9 cellular contexts compared by ENCODE assay signal in the genomic region with DNA sequence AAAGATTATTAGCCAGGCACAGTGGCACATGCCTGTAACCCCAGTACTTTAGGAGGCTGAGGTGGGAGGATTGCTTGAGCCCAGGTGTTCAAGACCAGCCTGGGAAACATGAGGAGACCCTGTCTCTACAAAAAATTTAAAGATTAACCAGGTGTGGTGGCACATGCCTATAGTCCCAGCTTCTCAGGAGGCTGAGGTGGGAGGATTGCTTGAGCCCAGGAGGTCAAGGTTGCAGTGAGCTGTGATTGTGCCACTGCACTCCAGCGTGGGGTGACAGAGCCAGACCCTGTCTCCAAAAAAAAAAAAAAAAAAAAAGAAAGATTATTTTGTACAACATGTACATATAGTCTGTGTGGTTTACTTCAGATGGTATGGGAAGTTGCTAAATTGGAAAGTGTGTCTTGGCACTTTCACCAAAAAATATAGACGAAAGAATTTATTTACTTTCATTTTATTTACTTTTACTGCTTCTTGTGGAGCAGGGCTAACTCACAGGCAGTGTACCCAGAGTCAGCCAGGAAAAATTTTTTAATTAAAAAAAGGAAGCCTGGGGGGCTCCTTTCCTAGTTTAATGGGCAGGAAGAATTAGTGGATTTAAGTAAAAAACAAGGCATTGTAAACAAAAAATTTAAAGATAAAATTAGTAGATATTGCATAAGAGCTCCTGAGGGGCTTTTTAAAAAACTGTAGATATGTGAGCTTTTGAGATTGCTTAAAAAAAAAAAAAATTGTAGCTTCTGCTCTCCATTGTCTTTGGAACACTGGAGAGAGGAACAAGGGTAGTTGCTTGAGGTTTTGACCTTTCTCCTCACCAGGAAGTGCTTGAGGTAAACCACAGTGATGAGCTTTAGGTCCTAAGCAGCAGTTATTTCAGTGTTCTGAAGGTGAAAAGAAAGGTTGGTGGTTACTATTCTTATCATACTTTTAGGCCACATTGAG. TPM values are rescaled to one million over a fixed set of nuclear protein-coding genes. Genes with fewer than 3 reads are reported as not detected.
DNase-seq lines count a peak whose midpoint lies in the region; ATAC-seq, FAIRE-seq and TF ChIP-seq lines count a peak whose summit lies in the region.
"Had no signal": no experiment of that assay in that cellular context is flagged by ENCODE, and none has a peak within 500 bp of the region (broad histone marks: within the 10 kb centered on the region; RNA-seq: fewer than 3 reads in every experiment).

No MANE protein-coding gene starts in this region.

- H3K9me3 Mint-ChIP-seq in activated CD4-positive, alpha-beta memory T cell treated with anti-CD3 and anti-CD28 coated beads for 36 hours: no peaks in the 10 kb centered on the region

- H3K4me3 Mint-ChIP-seq in activated CD4-positive, alpha-beta memory T cell treated with anti-CD3 and anti-CD28 coated beads for 36 hours: no peak overlapping the region

- H3K4me3 ChIP-seq in A549: no peak overlapping the region
- H3K4me3 ChIP-seq: right lobe of liver had no signal

- TF ChIP-seq RAD21 in A549 (conservative IDR thresholded peaks at IDR 0.05 in 1 of 2, IDR thresholded peaks at IDR 0.05 in 1 of 2): no peak

- H3K27ac ChIP-seq in A549: peak overlapping the region; percentile 1 to 37; a peak in 3 of 6 replicates
- H3K27ac ChIP-seq: right lobe of liver had no signal

- no peak for TF ChIP-seq CTCF in A549 (IDR thresholded peaks at IDR 0.05)

- TF ChIP-seq EP300 in A549 (IDR thresholded peaks at IDR 0.05): no peak

- 38% methylated on average over 2 of the region's 2 CpGs for WGBS in A549 (ENCODE audit: missing lambda C conversion rate)

- H3K4me1 Mint-ChIP-seq in activated CD4-positive, alpha-beta memory T cell treated with anti-CD3 and anti-CD28 coated beads for 36 hours (ENCODE audit: low read depth): peaks cover 36% of the 10 kb centered on the region

- ATAC-seq in A549 (no peak; a peak in 2 of 6 replicates), GM19025 (IDR thresholded peaks at IDR 0.05; ENCODE audit: low read depth, unreplicated experiment) (peak; percentile 89), HG03139 (IDR thresholded peaks at IDR 0.05; ENCODE audit: unreplicated experiment) (peak; percentile 93)

- DNase-seq in A549 (ENCODE audit: low read depth in 1 of 2, low spot score in 1 of 2) (no peak), NCI-H1930 (lab: John Stamatoyannopoulos, UW) (no peak), NCI-H2171 treated with DMSO at 0.1 percent for 48 hours (lab: John Stamatoyannopoulos, UW) (no peak)
- DNase-seq in activated CD4-positive, alpha-beta memory T cell treated with anti-CD3 and anti-CD28 coated beads for 36 hours: no peak
- no peak for DNase-seq in stimulated activated CD4-positive, alpha-beta T cell treated with anti-CD3 and anti-CD28 coated beads, Interleukin-15, amount 100 ng/mL, for 24 hours
- no peak for DNase-seq in activated CD8-positive, alpha-beta memory T cell treated with anti-CD3 and anti-CD28 coated beads, Interleukin-2, amount 50 U/mL, for 48 hours
- DNase-seq: right lobe of liver had no signal

- POLR2A ChIA-PET in A549 (lab: Yijun Ruan, JAX): interaction anchor here (0.6 kb wide), 1 partner anchor 42 kb away, joined by 3 read pairs; no protein-coding TSS in a partner anchor
- POLR2A ChIA-PET in activated CD4-positive, alpha-beta memory T cell treated with anti-CD3 and anti-CD28 coated beads for 36 hours (lab: Charles Lee): interaction anchor here (0.6 kb wide), 1 partner anchor 339 kb away, joined by 5 read pairs; no protein-coding TSS in a partner anchor

- CTCF ChIA-PET in A549 (lab: Yijun Ruan, JAX): no interaction called here
- CTCF ChIA-PET in activated CD4-positive, alpha-beta memory T cell treated with anti-CD3 and anti-CD28 coated beads for 36 hours (lab: Charles Lee): interaction anchor here (0.7 to 1.7 kb wide), 4 partner anchors 22 to 234 kb away, joined by 3 to 6 read pairs (median 4); no protein-coding TSS in a partner anchor

- no peaks in the 10 kb centered on the region for H3K27me3 Mint-ChIP-seq in activated CD4-positive, alpha-beta memory T cell treated with anti-CD3 and anti-CD28 coated beads for 36 hours

- H3K4me1 ChIP-seq in A549: peaks cover 15% of the 10 kb centered on the region

- intact Hi-C loops in activated CD4-positive, alpha-beta memory T cell treated with anti-CD3 and anti-CD28 coated beads for 36 hours (cut with micrococcal nuclease): loop anchor here (2.0 kb wide), 2 partner anchors 27 to 45 kb away; partner anchors contain the start of gene VDAC2

- peak overlapping the region; percentile 31 for H3K4me2 ChIP-seq in A549

- no peak for TF ChIP-seq POLR2A in A549 (IDR thresholded peaks at IDR 0.05; ENCODE audit: low read length)

- peak overlapping the region; percentile 84 for H3K27ac Mint-ChIP-seq in activated CD4-positive, alpha-beta memory T cell treated with anti-CD3 and anti-CD28 coated beads for 36 hours

- no peaks in the 10 kb centered on the region for H3K9me3 ChIP-seq in A549
- H3K9me3 ChIP-seq: right lobe of liver had no signal

- H3K36me3 Mint-ChIP-seq in activated CD4-positive, alpha-beta memory T cell treated with anti-CD3 and anti-CD28 coated beads for 36 hours: peaks cover 13% of the 10 kb centered on the region

- FAIRE-seq in A549 (lab: Jason Lieb, UNC): no peak

TF ChIP-seq in A549, 52 proteins besides CTCF, POLR2A, EP300 and RAD21:
- TF ChIP-seq CBX2 (IDR thresholded peaks at IDR 0.05; ENCODE audit: borderline replicate concordance, low read depth): no peak

RNA-seq across cellular contexts. Expression of gene VDAC2, which starts 44.6 kb away (rescaled TPM):
- polyA plus RNA-seq in A549 (2011; rRNA removed): 262 and 285 TPM in 2 replicates
- polyA plus RNA-seq in A549 (2012; cell fraction: cytosol; rRNA removed): 127 and 130 TPM in 2 replicates
- 60.2 and 94.6 TPM in 2 replicates for polyA plus RNA-seq in A549 (2012; cell fraction: nucleus; rRNA removed)
- 273 to 292 TPM (median 276 TPM) in 3 replicates for polyA plus RNA-seq in A549 (2017; fragmentation: RNase III; extraction: RNeasy Plus Mini Kit Qiagen cat#74134 plus additional on column Dnase treatment)
- polyA minus RNA-seq in A549 (2011; rRNA and poly(A)+ RNA removed): 73.4 and 85.0 TPM in 2 replicates
- 100 to 1,000 TPM; 217 to 221 TPM for total RNA-seq in activated CD4-positive, alpha-beta memory T cell treated with anti-CD3 and anti-CD28 coated beads for 36 hours

RNA-seq across cellular contexts. Expression of gene SAMD8, which starts 54.5 kb away (rescaled TPM):
- polyA plus RNA-seq in A549 (2011; rRNA removed): 27.9 and 33.3 TPM in 2 replicates
- 4.4 and 6.0 TPM in 2 replicates for polyA plus RNA-seq in A549 (2012; cell fraction: cytosol; rRNA removed)
- polyA plus RNA-seq in A549 (2012; cell fraction: nucleus; rRNA removed): 2.8 and 4.6 TPM in 2 replicates
- polyA plus RNA-seq in A549 (2017; fragmentation: RNase III; extraction: RNeasy Plus Mini Kit Qiagen cat#74134 plus additional on column Dnase treatment): 9.8 to 11.0 TPM (median 10.9 TPM) in 3 replicates
- polyA minus RNA-seq in A549 (2011; rRNA and poly(A)+ RNA removed): 26.7 and 28.6 TPM in 2 replicates
- total RNA-seq in activated CD4-positive, alpha-beta memory T cell treated with anti-CD3 and anti-CD28 coated beads for 36 hours: 10 to 100 TPM; 18.5 to 20.5 TPM

Comparison
In these comparisons a context has a peak if more than half of its experiments do, and no peak if none do; other contexts are left out.
1. ATAC-seq: peak in GM19025 (single experiment) and HG03139 (single experiment); none in A549 (0 of 2).